ENCODE assay signal across 4 cellular contexts in genomic region chr19:41009700-41010235, GRCh38.
TF ChIP-seq lines count a peak whose summit lies in the region.

No MANE protein-coding gene starts in this region.

TF ChIP-seq in liver, 16 proteins besides CTCF, POLR2A, EP300 and RAD21:
- TF ChIP-seq HNF4A (conservative IDR thresholded peaks at IDR 0.05): peak in 1 of 2 donors; percentile 7
- TF ChIP-seq EGR1 (IDR thresholded peaks at IDR 0.05; ENCODE audit: low read depth in 2 of 2): no peak
- TF ChIP-seq RXRA (IDR thresholded peaks at IDR 0.05): peak; percentile 63 to 88
- no peak for TF ChIP-seq NR2F2 (IDR thresholded peaks at IDR 0.05)

TF ChIP-seq in HepG2, 621 proteins besides CTCF, POLR2A, EP300 and RAD21:
- TF ChIP-seq ZNF569 (CRISPR knock-in tag; IDR thresholded peaks at IDR 0.05; ENCODE audit: borderline replicate concordance) (no peak), ZNF138 (CRISPR knock-in tag; IDR thresholded peaks at IDR 0.05; ENCODE audit: low read depth) (no peak), FOXK2 (IDR thresholded peaks at IDR 0.05) (no peak), ARNT2 (CRISPR knock-in tag; IDR thresholded peaks at IDR 0.05; ENCODE audit: low read depth) (no peak), ZNF24 (IDR thresholded peaks at IDR 0.05) (no peak), TOPORS (CRISPR knock-in tag; IDR thresholded peaks at IDR 0.05) (no peak), ZFYVE20 (CRISPR knock-in tag; IDR thresholded peaks at IDR 0.05; ENCODE audit: borderline replicate concordance, low read depth) (no peak), RFX1 (IDR thresholded peaks at IDR 0.05) (no peak)
TF ChIP-seq in HepG2: peak in this region for 0.

TF ChIP-seq in K562, 482 proteins besides CTCF, POLR2A, EP300 and RAD21:
- TF ChIP-seq IFI16 (CRISPR knock-in tag; IDR thresholded peaks at IDR 0.05) (no peak), FOXK1 (CRISPR knock-in tag; IDR thresholded peaks at IDR 0.05; ENCODE audit: borderline replicate concordance) (no peak), LEF1 (IDR thresholded peaks at IDR 0.05) (peak; percentile 33; the same call in 1 of the 2 replicates)
- TF ChIP-seq, protein P1, sequence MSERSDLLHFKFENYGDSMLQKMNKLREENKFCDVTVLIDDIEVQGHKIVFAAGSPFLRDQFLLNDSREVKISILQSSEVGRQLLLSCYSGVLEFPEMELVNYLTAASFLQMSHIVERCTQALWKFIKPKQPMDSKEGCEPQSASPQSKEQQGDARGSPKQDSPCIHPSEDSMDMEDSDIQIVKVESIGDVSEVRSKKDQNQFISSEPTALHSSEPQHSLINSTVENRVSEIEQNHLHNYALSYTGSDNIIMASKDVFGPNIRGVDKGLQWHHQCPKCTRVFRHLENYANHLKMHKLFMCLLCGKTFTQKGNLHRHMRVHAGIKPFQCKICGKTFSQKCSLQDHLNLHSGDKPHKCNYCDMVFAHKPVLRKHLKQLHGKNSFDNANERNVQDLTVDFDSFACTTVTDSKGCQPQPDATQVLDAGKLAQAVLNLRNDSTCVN (CRISPR knock-in tag; IDR thresholded peaks at IDR 0.05): no peak

TF ChIP-seq in H1, 55 proteins besides CTCF, POLR2A, EP300 and RAD21:
- TF ChIP-seq JUND (IDR thresholded peaks at IDR 0.05; ENCODE audit: low read length) (no peak), SRF (IDR thresholded peaks at IDR 0.05; ENCODE audit: low read depth, low read length) (no peak), NANOG (IDR thresholded peaks at IDR 0.05; ENCODE audit: insufficient read depth, low read depth, low read length, poor library complexity, severe bottlenecking) (no peak), SP4 (IDR thresholded peaks at IDR 0.05; ENCODE audit: low read length) (no peak), CREB1 (IDR thresholded peaks at IDR 0.05) (no peak), TAF7 (optimal IDR thresholded peaks at IDR 0.05; ENCODE audit: borderline replicate concordance, low read depth, low read length) (no peak), CTBP2 (IDR thresholded peaks at IDR 0.05; ENCODE audit: borderline replicate concordance, insufficient read depth, insufficient read length, low read length) (no peak)
